ENCODE assay signal across 15 cellular contexts in genomic region chr2:155633887-155634570, GRCh38.
A peak's percentile ranks its signal among the peaks of the same experiment; 100 is the strongest.
DNase-seq lines count a peak whose midpoint lies in the region; ATAC-seq and TF ChIP-seq lines count a peak whose summit lies in the region.
"Had no signal": no experiment of that assay in that cellular context is flagged by ENCODE, and none has a peak within 500 bp of the region (broad histone marks: within the 10 kb centered on the region; RNA-seq: fewer than 3 reads in every experiment).

No MANE protein-coding gene starts in this region.

- no peak overlapping the region for H2BK120ac ChIP-seq in neuronal stem cell (ENCODE audit: low read depth, low read length)

- H3K4me1 ChIP-seq in breast epithelium (no peaks in the 10 kb centered on the region), upper lobe of right lung (no peaks in the 10 kb centered on the region), neuronal stem cell (ENCODE audit: control insufficient read depth in 2 of 2, insufficient read depth in 1 of 2, low read depth in 1 of 2, low read length in 2 of 2) (no peaks in the 10 kb centered on the region)
- H3K4me1 ChIP-seq: A549 had no signal

- no peak for TF ChIP-seq POLR2A in breast epithelium (IDR thresholded peaks at IDR 0.05)

- no CpG with 5 or more reads among the region's 4 CpGs for WGBS in neuronal stem cell (ENCODE audit: extremely low coverage in 2 of 2, insufficient read length in 2 of 2, insufficient replicate concordance in 1 of 2), 2 donors

- no peak overlapping the region for H4K91ac ChIP-seq in neuronal stem cell (ENCODE audit: low read depth, low read length, poor library complexity)

- H3K36me3 ChIP-seq in breast epithelium = no peaks in the 10 kb centered on the region
- H3K36me3 ChIP-seq in upper lobe of right lung = no peaks in the 10 kb centered on the region
- no peaks in the 10 kb centered on the region for H3K36me3 ChIP-seq in neuronal stem cell (replicated peaks in 1 of 2; ENCODE audit: control insufficient read depth in 2 of 2, insufficient read depth in 2 of 2, low read length in 2 of 2)

- H3K23ac ChIP-seq in neuronal stem cell (ENCODE audit: low read depth, low read length, poor library complexity) = no peak overlapping the region

- no peaks in the 10 kb centered on the region for H3K9me3 ChIP-seq in breast epithelium
- no peaks in the 10 kb centered on the region for H3K9me3 ChIP-seq in upper lobe of right lung
- no peaks in the 10 kb centered on the region for H3K9me3 ChIP-seq in neuronal stem cell (replicated peaks in 1 of 2; ENCODE audit: control insufficient read depth in 2 of 2, insufficient read depth in 1 of 2, low read depth in 1 of 2, low read length in 2 of 2)
- H3K9me3 ChIP-seq: A549 had no signal

- peak; percentile 71 for ATAC-seq in HG03159 (IDR thresholded peaks at IDR 0.05; ENCODE audit: unreplicated experiment)
- peak; percentile 56 for ATAC-seq in upper lobe of right lung
- ATAC-seq: A549; activated T-helper 17 cell treated with anti-CD3 and anti-CD28 coated beads, Interleukin-2, amount 50 U/mL, for 72 hours; natural killer cell had no signal

- no peak overlapping the region for H3K27ac ChIP-seq in breast epithelium
- no peak overlapping the region for H3K27ac ChIP-seq in upper lobe of right lung
- H3K27ac ChIP-seq in neuronal stem cell (replicated peaks; ENCODE audit: low read length) = no peak overlapping the region
- H3K27ac ChIP-seq: A549 had no signal

- no peak overlapping the region for H3K27ac Mint-ChIP-seq in MCF 10A (ENCODE audit: low read depth, unreplicated experiment)
- H3K27ac Mint-ChIP-seq: activated T-helper 17 cell treated with anti-CD3 and anti-CD28 coated beads, Interleukin-2, amount 50 U/mL, for 72 hours; natural killer cell had no signal

- H3K18ac ChIP-seq in neuronal stem cell (ENCODE audit: low read length) = no peak overlapping the region

- no peak overlapping the region for H3K14ac ChIP-seq in neuronal stem cell (ENCODE audit: low read length)

- no peaks in the 10 kb centered on the region for H3K79me1 ChIP-seq in neuronal stem cell (ENCODE audit: low read depth, low read length)

- intact Hi-C loops in MCF 10A (cut with micrococcal nuclease) = no loop called here
- intact Hi-C loops in breast epithelium (cut with DNase I; ENCODE audit: low total_unique reads) = no loop called here
- intact Hi-C loops in upper lobe of right lung (cut with DNase I) = no loop called here

- H3K4ac ChIP-seq in neuronal stem cell (ENCODE audit: low read length) = no peak overlapping the region

- no peak overlapping the region for H2AFZ ChIP-seq in neuronal stem cell (ENCODE audit: low read length)

- no peak overlapping the region for H3K4me3 Mint-ChIP-seq in MCF 10A (ENCODE audit: unreplicated experiment)
- H3K4me3 Mint-ChIP-seq: activated T-helper 17 cell treated with anti-CD3 and anti-CD28 coated beads, Interleukin-2, amount 50 U/mL, for 72 hours; natural killer cell had no signal

- H2BK15ac ChIP-seq in neuronal stem cell (ENCODE audit: low read length) = no peak overlapping the region

- DNase-seq in MCF 10A (ENCODE audit: unreplicated experiment) (peak; percentile 15), breast epithelium (ENCODE audit: low spot score in 2 of 2) (no peak), SKM-1 (lab: John Stamatoyannopoulos, UW; ENCODE audit: unreplicated experiment) (peak; percentile 53), upper lobe of right lung (no peak), neuronal stem cell (ENCODE audit: low spot score) (no peak), islet precursor cell (no peak)
- DNase-seq in activated CD8-positive, alpha-beta memory T cell treated with anti-CD3 and anti-CD28 coated beads, Interleukin-2, amount 50 U/mL, for 48 hours = no peak
- DNase-seq: activated CD4-positive, alpha-beta T cell treated with anti-CD3 and anti-CD28 coated beads for 1 hour; caudate nucleus; natural killer cell; NCI-H2171 treated with DMSO at 0.1 percent for 48 hours; stimulated activated CD4-positive, alpha-beta T cell treated with anti-CD3 and anti-CD28 coated beads, Interleukin-12 subunit alpha, Interleukin-12 subunit beta, amount 100 ng/mL, for 4 hours had no signal

- no peak overlapping the region for H2BK12ac ChIP-seq in neuronal stem cell (ENCODE audit: low read length)

- no peak overlapping the region for H2AK5ac ChIP-seq in neuronal stem cell (ENCODE audit: low read depth, low read length)

- no peaks in the 10 kb centered on the region for H3K9me3 Mint-ChIP-seq in MCF 10A (ENCODE audit: unreplicated experiment)
- H3K9me3 Mint-ChIP-seq: activated T-helper 17 cell treated with anti-CD3 and anti-CD28 coated beads, Interleukin-2, amount 50 U/mL, for 72 hours had no signal

- no peaks in the 10 kb centered on the region for H3K27me3 Mint-ChIP-seq in MCF 10A (ENCODE audit: insufficient read depth, unreplicated experiment)
- H3K27me3 Mint-ChIP-seq: activated T-helper 17 cell treated with anti-CD3 and anti-CD28 coated beads, Interleukin-2, amount 50 U/mL, for 72 hours had no signal

- H3K9ac ChIP-seq in neuronal stem cell (ENCODE audit: low read depth, low read length, poor library complexity) = no peak overlapping the region

- no peak overlapping the region for H3K4me2 ChIP-seq in neuronal stem cell (ENCODE audit: insufficient read depth, low read length, poor library complexity, severe bottlenecking)
- H3K4me2 ChIP-seq: A549 had no signal

- H3K4me3 ChIP-seq in breast epithelium (no peak overlapping the region), upper lobe of right lung (no peak overlapping the region), neuronal stem cell (ENCODE audit: low read length in 2 of 2) (no peak overlapping the region)
- H3K4me3 ChIP-seq: A549 had no signal

- H3K4me1 Mint-ChIP-seq in MCF 10A (ENCODE audit: insufficient read depth, unreplicated experiment) = no peaks in the 10 kb centered on the region
- H3K4me1 Mint-ChIP-seq: activated T-helper 17 cell treated with anti-CD3 and anti-CD28 coated beads, Interleukin-2, amount 50 U/mL, for 72 hours; natural killer cell had no signal

- BruUV-seq in MCF 10A (replicated peaks; lab: Mats Ljungman, UMichigan) = no TSS peak

- no peaks in the 10 kb centered on the region for H3K36me3 Mint-ChIP-seq in MCF 10A (ENCODE audit: insufficient read depth, unreplicated experiment)
- H3K36me3 Mint-ChIP-seq: natural killer cell had no signal

- POLR2A ChIA-PET in MCF 10A (lab: Yijun Ruan, JAX) = no interaction called here

- no peak overlapping the region for H4K8ac ChIP-seq in neuronal stem cell (ENCODE audit: low read depth, low read length)

- H3K27me3 ChIP-seq in breast epithelium (no peaks in the 10 kb centered on the region), upper lobe of right lung (no peaks in the 10 kb centered on the region), neuronal stem cell (ENCODE audit: control insufficient read depth in 3 of 3, insufficient read depth in 3 of 3, low read depth in 1 of 3, low read length in 3 of 3) (no peaks in the 10 kb centered on the region)

- CTCF ChIA-PET in MCF 10A (lab: Yijun Ruan, JAX) = no interaction called here

- TF ChIP-seq CTCF in MCF 10A (IDR thresholded peaks at IDR 0.05; ENCODE audit: unreplicated experiment) (no peak), breast epithelium (IDR thresholded peaks at IDR 0.05) (no peak), upper lobe of right lung (IDR thresholded peaks at IDR 0.05) (no peak)

- no peak overlapping the region for H2BK5ac ChIP-seq in neuronal stem cell (ENCODE audit: low read length)

Comparison
In these comparisons a context has a peak if more than half of its experiments do, and no peak if none do; other contexts are left out.
1. DNase-seq: peak in MCF 10A (single experiment) and SKM-1 (single experiment); none in breast epithelium (0 of 2), upper lobe of right lung (single experiment), neuronal stem cell (single experiment), islet precursor cell (single experiment) and activated CD8-positive, alpha-beta memory T cell treated with anti-CD3 and anti-CD28 coated beads, Interleukin-2, amount 50 U/mL, for 48 hours (single experiment).